In the genomic region with DNA sequence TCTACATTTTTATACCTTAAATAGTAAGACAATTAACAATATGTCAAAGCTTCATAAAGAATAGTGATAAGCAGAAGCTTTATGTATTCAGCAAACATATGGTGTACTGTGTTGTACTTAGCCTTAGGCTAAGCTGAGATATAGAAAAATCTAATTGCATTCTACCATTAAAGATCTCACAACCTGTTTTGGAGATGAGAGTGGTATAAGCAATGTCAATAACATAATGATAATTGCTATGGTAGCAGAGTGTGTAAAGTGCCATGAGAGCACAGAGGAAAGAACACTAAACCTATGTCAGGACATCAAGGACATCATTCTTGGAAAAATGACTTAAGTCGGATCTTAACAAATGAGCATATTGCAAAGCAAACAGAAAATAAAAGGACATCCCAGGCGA, we compare ENCODE assay signal across 25 cellular contexts. TPM values are rescaled to one million over a fixed set of nuclear protein-coding genes. Genes with fewer than 3 reads are reported as not detected.
DNase-seq lines count a peak whose midpoint lies in the region; ATAC-seq, FAIRE-seq and TF ChIP-seq lines count a peak whose summit lies in the region.
"Had no signal": no experiment of that assay in that cellular context is flagged by ENCODE, and none has a peak within 500 bp of the region (broad histone marks: within the 10 kb centered on the region; RNA-seq: fewer than 3 reads in every experiment).

No MANE protein-coding gene starts in this region.

- no peak for ATAC-seq in SK-N-SH treated with all-trans-retinoic acid at 6 μM for 48 hours
- ATAC-seq in HG03457 (IDR thresholded peaks at IDR 0.05; ENCODE audit: unreplicated experiment) = no peak
- ATAC-seq: HCT116 had no signal

- no peaks in the 10 kb centered on the region for H3K9me3 ChIP-seq in kidney (ENCODE audit: control insufficient read depth in 1 of 2, low read length in 2 of 2)
- H3K9me3 ChIP-seq: BE2C had no signal

- no peak for TF ChIP-seq CTCF in kidney (IDR thresholded peaks at IDR 0.05; ENCODE audit: borderline replicate concordance, extremely low read depth, insufficient read depth)

- H3K4me3 ChIP-seq in kidney (ENCODE audit: low read length in 2 of 2) = no peak overlapping the region
- H3K4me3 ChIP-seq: PC-9 had no signal

- peak; percentile 14 for DNase-seq in NCI-H748 (lab: John Stamatoyannopoulos, UW; ENCODE audit: unreplicated experiment)
- no peak for DNase-seq in NCI-H748 treated with DMSO at 0.1 percent for 48 hours (lab: John Stamatoyannopoulos, UW)
- peak; percentile 77 for DNase-seq in NCI-H187 treated with DMSO at 0.1 percent for 48 hours (lab: John Stamatoyannopoulos, UW)
- DNase-seq in activated naive CD4-positive, alpha-beta T cell treated with anti-CD3 and anti-CD28 coated beads, Interleukin-2, amount 50 U/mL, for 16 hours = no peak
- DNase-seq in kidney = no peak
- DNase-seq: BE2C; CD4-positive, CD25-positive, alpha-beta regulatory T cell; DMS 273 treated with DMSO at 0.1 percent for 48 hours; NCI-H1694 treated with DMSO at 0.1 percent for 48 hours; NCI-H2107; NCI-H2227 treated with DMSO at 0.1 percent for 48 hours; NCI-H524 treated with DMSO at 0.1 percent for 48 hours; PC-9; RPMI8226; SHP77 had no signal

- no peak overlapping the region for H3K9ac ChIP-seq in kidney (ENCODE audit: low read length in 2 of 2)

- no peak for FAIRE-seq in kidney (lab: Jason Lieb, UNC)
- FAIRE-seq: GM12892, H1 had no signal

- no peaks in the 10 kb centered on the region for H3K4me1 ChIP-seq in kidney (ENCODE audit: control insufficient read depth in 1 of 2, insufficient read depth in 1 of 2, low read depth in 1 of 2, low read length in 2 of 2)
- H3K4me1 ChIP-seq: BE2C had no signal

- no peaks in the 10 kb centered on the region for H3K36me3 ChIP-seq in kidney (ENCODE audit: control insufficient read depth in 1 of 2, insufficient read depth in 2 of 2, low read length in 2 of 2)
- H3K36me3 ChIP-seq: BE2C had no signal

- H3K27ac ChIP-seq in kidney (ENCODE audit: low read depth in 2 of 2, low read length in 2 of 2) = no peak overlapping the region
- H3K27ac ChIP-seq: PC-9 had no signal

- intact Hi-C loops in kidney (cut with DNase I) = no loop called here

TF ChIP-seq in SK-N-SH treated with all-trans-retinoic acid at 6 μM for 48 hours, 23 proteins besides CTCF, POLR2A, EP300 and RAD21:
- TF ChIP-seq ZNF565 (CRISPR knock-in tag; conservative IDR thresholded peaks at IDR 0.05; ENCODE audit: low read depth) = no peak
- no peak for TF ChIP-seq ARNTL (CRISPR knock-in tag; IDR thresholded peaks at IDR 0.05; ENCODE audit: borderline replicate concordance, low read depth)
- no peak for TF ChIP-seq OSR1 (CRISPR knock-in tag; IDR thresholded peaks at IDR 0.05)
- 0 out of 2 replicates have a peak, but pooled peaks have one; percentile 63 for TF ChIP-seq TCF4 (CRISPR knock-in tag; IDR thresholded peaks at IDR 0.05; ENCODE audit: borderline replicate concordance)

RNA-seq across cellular contexts. Expression of gene ANGPTL5, which starts 28.6 kb away (rescaled TPM):
- not detected for total RNA-seq in kidney
- not detected for polyA plus RNA-seq in kidney (ENCODE audit: insufficient read depth, low read depth, low replicate concordance)
- total RNA-seq: A673; CD4-positive, CD25-positive, alpha-beta regulatory T cell; Daoy; H1; M059J; PC-9; T-helper 2 cell treated with Interferon-gamma antibody and Interleukin-4, amounts not matched to agents 100 ng/mL and 5 ng/mL, for 36 hours had no signal
- polyA plus RNA-seq: H1, IgD-negative memory B cell had no signal

RNA-seq across cellular contexts. Expression of gene CEP126, which starts 30.1 kb away (rescaled TPM):
- 5.3 TPM for total RNA-seq in kidney
- polyA plus RNA-seq in kidney (ENCODE audit: insufficient read depth, low read depth, low replicate concordance) = 5.1 TPM

Comparison
In these comparisons a context has a peak if more than half of its experiments do, and no peak if none do; other contexts are left out.
1. DNase-seq: peak in NCI-H748 (single experiment) and NCI-H187 treated with DMSO at 0.1 percent for 48 hours (single experiment); none in NCI-H748 treated with DMSO at 0.1 percent for 48 hours (single experiment), activated naive CD4-positive, alpha-beta T cell treated with anti-CD3 and anti-CD28 coated beads, Interleukin-2, amount 50 U/mL, for 16 hours (single experiment) and kidney (single experiment).